Comparison of ENCODE assay signal across 9 cellular contexts in genomic region chr10:87864497-87865059, GRCh38.
DNase-seq lines count a peak whose midpoint lies in the region; ATAC-seq, FAIRE-seq and TF ChIP-seq lines count a peak whose summit lies in the region.
"Had no signal": no experiment of that assay in that cellular context is flagged by ENCODE, and none has a peak within 500 bp of the region (broad histone marks: within the 10 kb centered on the region; RNA-seq: fewer than 3 reads in every experiment).

No MANE protein-coding gene starts in this region.

- TF ChIP-seq CTCF in GM10266 (IDR thresholded peaks at IDR 0.05; ENCODE audit: control insufficient read depth, insufficient read depth, low read depth, missing control alignments) = no peak

- H3K4me1 ChIP-seq in endocrine pancreas (ENCODE audit: control insufficient read depth, insufficient read depth, low read length) (peaks cover 18% of the 10 kb centered on the region), neuron (ENCODE audit: insufficient read depth, low read length) (peaks cover 15% of the 10 kb centered on the region)

- H3K27me3 ChIP-seq in endocrine pancreas (ENCODE audit: control insufficient read depth, insufficient read depth, low read length) (no peaks in the 10 kb centered on the region), neuron (ENCODE audit: insufficient read depth, low read length) (no peaks in the 10 kb centered on the region)

- H2AFZ ChIP-seq in neuron (ENCODE audit: low read depth, low read length) = no peak overlapping the region

- ATAC-seq in GM21447 (IDR thresholded peaks at IDR 0.05; ENCODE audit: unreplicated experiment) (no peak), HG02981 (IDR thresholded peaks at IDR 0.05; ENCODE audit: unreplicated experiment) (no peak)

- H3K4me3 ChIP-seq in endocrine pancreas (ENCODE audit: control insufficient read depth, insufficient read depth, low read length) (peak overlapping the region; percentile 100), neuron (ENCODE audit: low read length) (peak overlapping the region; percentile 56)

- DNase-seq in NCI-H2227 (lab: John Stamatoyannopoulos, UW; ENCODE audit: unreplicated experiment) = peak; percentile 1
- no peak for DNase-seq in NCI-H2227 treated with DMSO at 0.1 percent for 48 hours (lab: John Stamatoyannopoulos, UW)
- peak; percentile 24 for DNase-seq in RCC 7860 (ENCODE audit: low spot score)
- DNase-seq in GM10266 (ENCODE audit: extremely low spot score) = no peak

- FAIRE-seq in RCC 7860 (lab: Jason Lieb, UNC) = no peak
- FAIRE-seq: G401.6 had no signal

- H3K36me3 ChIP-seq in endocrine pancreas (ENCODE audit: control insufficient read depth, insufficient read depth, low read length) = no peaks in the 10 kb centered on the region
- H3K36me3 ChIP-seq in neuron (ENCODE audit: insufficient read depth, low read length) = no peaks in the 10 kb centered on the region

- peak overlapping the region; percentile 68 for H3K9ac ChIP-seq in endocrine pancreas (ENCODE audit: control insufficient read depth, insufficient read depth, low read length)

- H3K9me3 ChIP-seq in endocrine pancreas (ENCODE audit: control insufficient read depth, low read length) = no peaks in the 10 kb centered on the region
- no peaks in the 10 kb centered on the region for H3K9me3 ChIP-seq in neuron (ENCODE audit: low read length)

Comparison
In these comparisons a context has a peak if more than half of its experiments do, and no peak if none do; other contexts are left out.
1. DNase-seq: peak in NCI-H2227 (single experiment) and RCC 7860 (single experiment); none in NCI-H2227 treated with DMSO at 0.1 percent for 48 hours (single experiment) and GM10266 (single experiment).